Comparison of ENCODE assay signal across 23 cellular contexts in the genomic region with DNA sequence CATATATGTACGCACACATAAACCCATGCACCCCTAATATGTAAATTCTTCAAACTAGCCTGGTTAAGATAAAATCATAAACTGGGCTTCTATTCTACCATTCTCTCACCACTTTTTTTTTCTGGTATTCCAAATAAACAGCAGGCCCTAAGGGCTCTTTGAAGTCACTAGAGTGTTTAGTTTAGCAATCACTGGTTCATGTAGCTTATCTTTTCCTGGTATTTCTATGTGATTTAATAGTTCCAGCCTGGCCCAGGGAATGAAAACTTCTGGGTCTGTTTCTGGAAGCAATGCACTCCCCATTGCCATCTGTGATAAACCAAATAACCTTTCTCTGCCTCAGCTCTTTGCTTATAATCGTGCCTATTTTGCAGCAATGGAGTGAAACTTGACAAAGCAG. TPM values are rescaled to one million over a fixed set of nuclear protein-coding genes. Genes with fewer than 3 reads are reported as not detected.
DNase-seq lines count a peak whose midpoint lies in the region; ATAC-seq and TF ChIP-seq lines count a peak whose summit lies in the region.
"Had no signal": no experiment of that assay in that cellular context is flagged by ENCODE, and none has a peak within 500 bp of the region (broad histone marks: within the 10 kb centered on the region; RNA-seq: fewer than 3 reads in every experiment).

No MANE protein-coding gene starts in this region.

- no peaks in the 10 kb centered on the region for H3K79me2 ChIP-seq in smooth muscle cell (ENCODE audit: low read depth)

- H2AFZ ChIP-seq in smooth muscle cell (ENCODE audit: low read depth) = no peak overlapping the region
- H2AFZ ChIP-seq: GM23248 had no signal

- H3K4me2 ChIP-seq in smooth muscle cell = peak overlapping the region; percentile 34
- H3K4me2 ChIP-seq: BLaER1 had no signal

- peaks cover 5% of the 10 kb centered on the region for H3F3A ChIP-seq in smooth muscle cell (ENCODE audit: low read depth)

- H3K9me3 ChIP-seq in smooth muscle cell (replicated peaks; ENCODE audit: low read depth) = no peaks in the 10 kb centered on the region
- H3K9me3 ChIP-seq: BLaER1, Caco-2 had no signal

- no peaks in the 10 kb centered on the region for H3K27me3 ChIP-seq in smooth muscle cell (ENCODE audit: low read depth)
- H3K27me3 ChIP-seq: BLaER1 had no signal

- no peak overlapping the region for H3K9ac ChIP-seq in smooth muscle cell (ENCODE audit: low read depth)
- H3K9ac ChIP-seq: BLaER1, GM23248 had no signal

- no peak for ATAC-seq in HG03565 (IDR thresholded peaks at IDR 0.05; ENCODE audit: unreplicated experiment)
- ATAC-seq: CD8-positive, alpha-beta T cell; HCT116 had no signal

- WGBS in smooth muscle cell (ENCODE audit: low lambda C conversion rate) = 21% methylated on average over 2 of the region's 2 CpGs

- no peak overlapping the region for H3K27ac ChIP-seq in smooth muscle cell (ENCODE audit: low read depth)
- H3K27ac ChIP-seq: 22Rv1, BLaER1, C4-2B, GM23248 had no signal

- DNase-seq in DMS53 (lab: John Stamatoyannopoulos, UW) = peak; percentile 4
- no peak for DNase-seq in DMS53 treated with DMSO at 0.1 percent for 48 hours (lab: John Stamatoyannopoulos, UW; ENCODE audit: unreplicated experiment)
- peak; percentile 38 for DNase-seq in NCI-H69 (lab: John Stamatoyannopoulos, UW)
- peak; percentile 15 for DNase-seq in left kidney (ENCODE audit: low read depth, low spot score)
- DNase-seq in smooth muscle cell (lab: John Stamatoyannopoulos, UW; ENCODE audit: unreplicated experiment) = no peak
- no peak for DNase-seq in NCI-H524 (lab: John Stamatoyannopoulos, UW)
- DNase-seq in OCI-M1 (lab: John Stamatoyannopoulos, UW) = no peak
- DNase-seq: Caco-2; CD4-positive, CD25-positive, alpha-beta regulatory T cell; CD8-positive, alpha-beta T cell; DMS153; DMS79 treated with DMSO at 0.1 percent for 48 hours; GF-D8; GM23248; H9; HFFc6 had no signal

- no peak overlapping the region for H3K4me3 ChIP-seq in smooth muscle cell
- H3K4me3 ChIP-seq: BLaER1, GM23248 had no signal

- peaks cover 4% of the 10 kb centered on the region for H3K36me3 ChIP-seq in smooth muscle cell (ENCODE audit: low read depth)
- H3K36me3 ChIP-seq: BLaER1 had no signal

- no peak for TF ChIP-seq CTCF in smooth muscle cell (IDR thresholded peaks at IDR 0.05; ENCODE audit: borderline replicate concordance, insufficient read depth, poor library complexity, severe bottlenecking)

- H3K4me1 ChIP-seq in smooth muscle cell (ENCODE audit: low read depth) = peaks cover 11% of the 10 kb centered on the region
- H3K4me1 ChIP-seq: BLaER1, Caco-2 had no signal

- H4K20me1 ChIP-seq in smooth muscle cell (ENCODE audit: low read depth) = no peaks in the 10 kb centered on the region
- H4K20me1 ChIP-seq: BLaER1 had no signal

RNA-seq across cellular contexts. Expression of a gene that starts 10.7 kb away (rescaled TPM):
- total RNA-seq in smooth muscle cell = 1.3 and 1.4 TPM in 2 replicates
- 0.58 and 0.82 TPM in 2 replicates for polyA plus RNA-seq in smooth muscle cell
- total RNA-seq: Caco-2, G401, GM23248, HFFc6 had no signal
- polyA plus RNA-seq: AG04450, GM23248 had no signal

Comparison
In these comparisons a context has a peak if more than half of its experiments do, and no peak if none do; other contexts are left out.
1. DNase-seq: peak in DMS53 (single experiment), NCI-H69 (single experiment) and left kidney (single experiment); none in DMS53 treated with DMSO at 0.1 percent for 48 hours (single experiment), smooth muscle cell (single experiment), NCI-H524 (0 of 2) and OCI-M1 (single experiment).